Comparison of ENCODE assay signal across 9 cellular contexts in genomic region chr3:46881819-46882376, GRCh38. TPM values are rescaled to one million over a fixed set of nuclear protein-coding genes. Genes with fewer than 3 reads are reported as not detected.
A peak's percentile ranks its signal among the peaks of the same experiment; 100 is the strongest.
DNase-seq lines count a peak whose midpoint lies in the region; ATAC-seq and TF ChIP-seq lines count a peak whose summit lies in the region.
"Had no signal": no experiment of that assay in that cellular context is flagged by ENCODE, and none has a peak within 500 bp of the region (broad histone marks: within the 10 kb centered on the region; RNA-seq: fewer than 3 reads in every experiment).

No MANE protein-coding gene starts in this region.

- peaks cover 21% of the 10 kb centered on the region for H3K4me1 ChIP-seq in HAP-1
- H3K4me1 ChIP-seq in heart left ventricle, result peaks cover 0 to 39% (median 19%) of the 10 kb centered on the region in 12 donors

- intact Hi-C loops in heart left ventricle (cut with DNase I), result no loop called here
- intact Hi-C loops in sciatic nerve (cut with DNase I), result no loop called here

- H3K4me3 ChIP-seq in HAP-1 (peak overlapping the region; percentile 51), heart left ventricle (peak overlapping the region; percentile 46 to 68 (median 62))

- in situ Hi-C loops in HAP-1 (cut with MboI; ENCODE audit: low sequenced_read_pairs), result no loop called here

- H3K36me3 ChIP-seq in HAP-1 (replicated peaks) (no peaks in the 10 kb centered on the region), heart left ventricle (no peaks in the 10 kb centered on the region)

- TF ChIP-seq POLR2A in heart left ventricle (IDR thresholded peaks at IDR 0.05), result no peak

- peak overlapping the region; percentile 20 to 82 (median 72) for H3K27ac ChIP-seq in heart left ventricle
- H3K27ac ChIP-seq: KMS-11 had no signal

- ATAC-seq in heart left ventricle (peak in 3 of 4 donors; percentile 9 to 29 (median 28)), sciatic nerve (peak; percentile 31), GM21423 (IDR thresholded peaks at IDR 0.05; ENCODE audit: unreplicated experiment) (no peak), GM18909 (IDR thresholded peaks at IDR 0.05; ENCODE audit: poor library complexity, unreplicated experiment) (no peak)

- no peak for TF ChIP-seq CTCF in heart left ventricle (IDR thresholded peaks at IDR 0.05)

- no peaks in the 10 kb centered on the region for H3K9me3 ChIP-seq in HAP-1
- H3K9me3 ChIP-seq in heart left ventricle, result no peaks in the 10 kb centered on the region

- H3K27me3 ChIP-seq in HAP-1 (ENCODE audit: low read depth) (no peaks in the 10 kb centered on the region), heart left ventricle (peaks cover 0 to 38% (median 9%) of the 10 kb centered on the region in 9 donors)

- 1 to 2% (median 2%) methylated on average over 23 to 65 of the region's 65 CpGs; no CpG with 5 or more reads in 1 of the 4 donors for WGBS in heart left ventricle, 4 donors

- DNase-seq in HAP-1 (ENCODE audit: low spot score in 2 of 2) (peak in 1 of 2 experiments; percentile 71), heart left ventricle (peak in 1 of 5 donors; percentile 67), sciatic nerve (ENCODE audit: low spot score) (no peak), superior temporal gyrus (ENCODE audit: extremely low spot score) (no peak), NOMO-1 treated with dmso at 0.1 percent for 144 hours (lab: John Stamatoyannopoulos, UW; ENCODE audit: unreplicated experiment) (no peak)
- DNase-seq in activated CD8-positive, alpha-beta memory T cell treated with anti-CD3 and anti-CD28 coated beads, Interleukin-2, amount 50 U/mL, for 48 hours, result peak; percentile 59

RNA-seq across cellular contexts. Expression of gene PTH1R, which starts 4.4 kb away (rescaled TPM):
- total RNA-seq in heart left ventricle (10 to 100 TPM in 2 of 9 donors, 1 to 10 TPM in 7; 2.1 to 15.6 (median 6.0) TPM), sciatic nerve (6.6 TPM)
- 10 to 100 TPM in 1 of 2 donors, 1 to 10 TPM in 1; 6.5 to 23.4 TPM for polyA plus RNA-seq in heart left ventricle

RNA-seq across cellular contexts. Expression of gene MYL3, which starts 18.7 kb away (rescaled TPM):
- over 10,000 TPM in 1 of 9 donors, 1,000 to 10,000 TPM in 8; 4,961 to 10,676 (median 6,839) TPM for total RNA-seq in heart left ventricle
- over 10,000 TPM in 1 of 2 donors, 1,000 to 10,000 TPM in 1; 5,594 to 12,544 TPM for polyA plus RNA-seq in heart left ventricle
- 3.3 TPM for total RNA-seq in sciatic nerve

Comparison
In these comparisons a context has a peak if more than half of its experiments do, and no peak if none do; other contexts are left out.
1. ATAC-seq: peak in heart left ventricle (3 of 4) and sciatic nerve (single experiment); none in GM21423 (single experiment) and GM18909 (single experiment).
2. RNA of gene MYL3, which starts 18.7 kb away (total RNA-seq): 4,961 to 10,676 TPM in heart left ventricle; 3.3 TPM in sciatic nerve (single experiment); every median in the first group is over 1,000 times any median in the second.